16 cellular contexts compared by ENCODE assay signal in genomic region chr14:102208741-102209140, GRCh38.
"Had no signal": no experiment of that assay in that cellular context is flagged by ENCODE, and none has a peak within 500 bp of the region (broad histone marks: within the 10 kb centered on the region; RNA-seq: fewer than 3 reads in every experiment).

No MANE protein-coding gene starts in this region.

- H3K27ac Mint-ChIP-seq: activated naive CD4-positive, alpha-beta T cell treated with anti-CD3 and anti-CD28 coated beads, Interleukin-2, amount 50 U/mL, for 72 hours; memory B cell; neural progenitor cell had no signal

- H3K4me3 Mint-ChIP-seq: memory B cell, naive B cell, neural progenitor cell, type B pancreatic cell had no signal

- H3K36me3 ChIP-seq: neural progenitor cell had no signal

- H3K4me1 ChIP-seq: neural progenitor cell, suprapubic skin had no signal

- DNase-seq: activated gamma-delta T cell treated with Interleukin-2 at 50 U/mL for 16 hours; cortex of kidney; effector CD4-positive, alpha-beta T cell; heart right ventricle; mucosa of descending colon; naive B cell; stimulated activated CD4-positive, alpha-beta T cell treated with anti-CD3 and anti-CD28 coated beads, Interleukin-12 subunit alpha, Interleukin-12 subunit beta, amount 100 ng/mL, for 4 hours; stimulated activated naive CD8-positive, alpha-beta T cell treated with anti-CD3 and anti-CD28 coated beads, Interleukin-15, Interleukin-2, amounts not matched to agents 100 U/mL and 50 U/mL, for 24 hours had no signal

- H3K27ac ChIP-seq: gastroesophageal sphincter, neural progenitor cell, suprapubic skin had no signal

- H3K9ac ChIP-seq: neural progenitor cell had no signal

- H3K9me3 ChIP-seq: gastroesophageal sphincter, heart right ventricle, mucosa of descending colon, suprapubic skin had no signal

- ATAC-seq: activated CD4-positive, CD25-positive, alpha-beta regulatory T cell treated with anti-CD3 and anti-CD28 coated beads, Interleukin-2, amount 50 U/mL, for 24 hours; activated naive CD4-positive, alpha-beta T cell treated with anti-CD3 and anti-CD28 coated beads, Interleukin-2, amount 50 U/mL, for 72 hours; esophagus mucosa; stimulated activated naive CD8-positive, alpha-beta T cell treated with anti-CD3 and anti-CD28 coated beads, Interleukin-15, Interleukin-2, amounts not matched to agents 100 U/mL and 50 U/mL, for 24 hours had no signal

- H3K27me3 Mint-ChIP-seq: memory B cell, naive B cell, type B pancreatic cell had no signal

- H3K4me1 Mint-ChIP-seq: memory B cell had no signal

- H3K27me3 ChIP-seq: gastroesophageal sphincter, heart right ventricle, neural progenitor cell, suprapubic skin had no signal

- H3K4me3 ChIP-seq: gastroesophageal sphincter, heart right ventricle, mucosa of descending colon, neural progenitor cell, suprapubic skin had no signal

- H3K36me3 Mint-ChIP-seq: activated naive CD4-positive, alpha-beta T cell treated with anti-CD3 and anti-CD28 coated beads, Interleukin-2, amount 50 U/mL, for 72 hours had no signal
